27 cellular contexts compared by ENCODE assay signal in genomic region chrX:23548164-23548563, GRCh38.
DNase-seq lines count a peak whose midpoint lies in the region; TF ChIP-seq lines count a peak whose summit lies in the region.
"Had no signal": no experiment of that assay in that cellular context is flagged by ENCODE, and none has a peak within 500 bp of the region (broad histone marks: within the 10 kb centered on the region; RNA-seq: fewer than 3 reads in every experiment).

No MANE protein-coding gene starts in this region.

- H3K9ac ChIP-seq in SK-N-MC (ENCODE audit: insufficient read length) = no peak overlapping the region

- H3K27ac Mint-ChIP-seq in mesothelial cell of epicardium = no peak overlapping the region
- H3K27ac Mint-ChIP-seq: natural killer cell treated with Interleukin-12 subunit alpha and Interleukin-12 subunit beta and Interleukin-15 and Interleukin-18, amount 100 ng/mL, for 72 hours; stimulated activated naive CD8-positive, alpha-beta T cell treated with anti-CD3 and anti-CD28 coated beads, Interleukin-15, amount 100 ng/mL, for 72 hours had no signal

- TF ChIP-seq CTCF in AG09309 (IDR thresholded peaks at IDR 0.05; ENCODE audit: control insufficient read depth, insufficient read depth, low read depth, low read length, missing control alignments) = no peak
- no peak for TF ChIP-seq CTCF in HFF-Myc (IDR thresholded peaks at IDR 0.05; ENCODE audit: low read depth, low read length, missing control alignments)
- TF ChIP-seq CTCF in Peyer's patch (IDR thresholded peaks at IDR 0.05) = no peak
- TF ChIP-seq CTCF in mesothelial cell of epicardium (IDR thresholded peaks at IDR 0.05; ENCODE audit: unreplicated experiment) = no peak

- no peak for TF ChIP-seq POLR2A in Peyer's patch (IDR thresholded peaks at IDR 0.05)

- H3K36me3 Mint-ChIP-seq in mesothelial cell of epicardium = no peaks in the 10 kb centered on the region
- H3K36me3 Mint-ChIP-seq: natural killer cell treated with Interleukin-12 subunit alpha and Interleukin-12 subunit beta and Interleukin-15 and Interleukin-18, amount 100 ng/mL, for 72 hours had no signal

- H3K27ac ChIP-seq in SK-N-MC (peak overlapping the region; percentile 56), Peyer's patch (no peak overlapping the region)
- H3K27ac ChIP-seq: C4-2B, coronary artery, heart left ventricle, ovary, right atrium auricular region, RWPE1, tibial artery had no signal

- H3K4me1 ChIP-seq in Peyer's patch = no peaks in the 10 kb centered on the region
- H3K4me1 ChIP-seq: heart left ventricle, right atrium auricular region had no signal

- DNase-seq in AG09309 (ENCODE audit: low read depth) = peak; percentile 47
- peak; percentile 6 for DNase-seq in HFF-Myc (ENCODE audit: extremely low read depth, low read depth)
- DNase-seq in SK-N-MC (ENCODE audit: low read depth, low spot score) = no peak
- DNase-seq in foreskin melanocyte = peak; percentile 2
- no peak for DNase-seq in KG1 (lab: John Stamatoyannopoulos, UW)
- no peak for DNase-seq in Peyer's patch
- DNase-seq in mesothelial cell of epicardium (ENCODE audit: low spot score in 2 of 2, unreplicated experiment in 2 of 2) = no peak
- DNase-seq in DMS114 treated with DMSO at 0.1 percent for 48 hours (lab: John Stamatoyannopoulos, UW; ENCODE audit: unreplicated experiment) = no peak
- DNase-seq: ACHN; activated CD4-positive, alpha-beta T cell treated with anti-CD3 and anti-CD28 coated beads, Interleukin-2, amount 50 U/mL, for 4 hours; activated CD8-positive, alpha-beta memory T cell treated with anti-CD3 and anti-CD28 coated beads, Interleukin-2, amount 50 U/mL, for 4 hours; H7; heart left ventricle; Karpas-422; left colon; NCI-H1436; NCI-H2107; NCI-H510A; ovary; stimulated activated naive CD8-positive, alpha-beta T cell treated with anti-CD3 and anti-CD28 coated beads, Interleukin-15, amount 100 ng/mL, for 72 hours; T-helper 9 cell; tibial artery had no signal

- no peak overlapping the region for H3K4me3 Mint-ChIP-seq in mesothelial cell of epicardium
- H3K4me3 Mint-ChIP-seq: natural killer cell treated with Interleukin-12 subunit alpha and Interleukin-12 subunit beta and Interleukin-15 and Interleukin-18, amount 100 ng/mL, for 72 hours; stimulated activated naive CD8-positive, alpha-beta T cell treated with anti-CD3 and anti-CD28 coated beads, Interleukin-15, amount 100 ng/mL, for 72 hours had no signal

- H3K4me3 ChIP-seq in AG09309 (ENCODE audit: control insufficient read depth, low read depth, low read length) (no peak overlapping the region), HFF-Myc (replicated peaks; ENCODE audit: low read depth, low read length) (no peak overlapping the region), SK-N-MC (peak overlapping the region; percentile 49), Peyer's patch (no peak overlapping the region)
- H3K4me3 ChIP-seq: coronary artery, heart left ventricle, ovary, right atrium auricular region, tibial artery had no signal

- H3K27me3 Mint-ChIP-seq in mesothelial cell of epicardium (ENCODE audit: low read depth) = no peaks in the 10 kb centered on the region
- H3K27me3 Mint-ChIP-seq: stimulated activated naive CD8-positive, alpha-beta T cell treated with anti-CD3 and anti-CD28 coated beads, Interleukin-15, amount 100 ng/mL, for 72 hours had no signal

- H3K27me3 ChIP-seq in Peyer's patch = no peaks in the 10 kb centered on the region
- H3K27me3 ChIP-seq: ovary, right atrium auricular region, tibial artery had no signal

- H3K9me3 Mint-ChIP-seq in mesothelial cell of epicardium = peaks cover 21% of the 10 kb centered on the region
- H3K9me3 Mint-ChIP-seq: natural killer cell treated with Interleukin-12 subunit alpha and Interleukin-12 subunit beta and Interleukin-15 and Interleukin-18, amount 100 ng/mL, for 72 hours; stimulated activated naive CD8-positive, alpha-beta T cell treated with anti-CD3 and anti-CD28 coated beads, Interleukin-15, amount 100 ng/mL, for 72 hours had no signal

- H3K9me3 ChIP-seq in SK-N-MC (ENCODE audit: low read depth, low read length) (no peaks in the 10 kb centered on the region), Peyer's patch (no peaks in the 10 kb centered on the region)
- H3K9me3 ChIP-seq: heart left ventricle, ovary, tibial artery had no signal

- peaks cover 4% of the 10 kb centered on the region for H3K4me1 Mint-ChIP-seq in mesothelial cell of epicardium
- H3K4me1 Mint-ChIP-seq: stimulated activated naive CD8-positive, alpha-beta T cell treated with anti-CD3 and anti-CD28 coated beads, Interleukin-15, amount 100 ng/mL, for 72 hours had no signal

- H3K36me3 ChIP-seq in SK-N-MC (ENCODE audit: insufficient read depth, low read length) (no peaks in the 10 kb centered on the region), Peyer's patch (no peaks in the 10 kb centered on the region)
- H3K36me3 ChIP-seq: heart left ventricle, ovary, right atrium auricular region, tibial artery had no signal

Comparison
In these comparisons a context has a peak if more than half of its experiments do, and no peak if none do; other contexts are left out.
1. DNase-seq: peak in AG09309 (single experiment), HFF-Myc (single experiment) and foreskin melanocyte (single experiment); none in SK-N-MC (single experiment), KG1 (single experiment), Peyer's patch (0 of 3), mesothelial cell of epicardium (0 of 2) and DMS114 treated with DMSO at 0.1 percent for 48 hours (single experiment).